In the genomic region with DNA sequence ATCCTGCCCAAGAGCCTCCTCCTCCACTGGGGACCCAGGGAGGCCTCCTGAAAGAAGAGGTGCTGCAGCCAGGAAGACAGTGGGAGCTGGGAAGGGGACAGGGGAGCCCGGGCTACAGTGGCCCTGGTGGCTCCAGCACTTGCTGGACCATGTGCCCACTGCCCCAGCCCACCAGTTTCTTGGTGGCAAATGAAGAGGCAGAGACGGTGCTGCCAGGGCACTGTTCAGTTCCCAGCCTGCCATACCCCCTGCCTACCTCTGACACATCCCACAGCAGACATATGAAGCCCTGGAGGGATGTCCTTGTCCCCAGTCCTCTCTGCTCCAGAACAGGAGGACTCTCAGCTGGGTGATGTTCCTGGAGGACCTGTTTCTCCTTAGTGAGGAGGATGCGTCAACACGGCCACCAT, we compare ENCODE assay signal across 22 cellular contexts. TPM values are rescaled to one million over a fixed set of nuclear protein-coding genes. Genes with fewer than 3 reads are reported as not detected.
A peak's percentile ranks its signal among the peaks of the same experiment; 100 is the strongest.
DNase-seq lines count a peak whose midpoint lies in the region; ATAC-seq and TF ChIP-seq lines count a peak whose summit lies in the region.
"Had no signal": no experiment of that assay in that cellular context is flagged by ENCODE, and none has a peak within 500 bp of the region (broad histone marks: within the 10 kb centered on the region; RNA-seq: fewer than 3 reads in every experiment).

No MANE protein-coding gene starts in this region.

- H3K4me3 ChIP-seq in SK-N-SH (ENCODE audit: low read depth in 2 of 2, low read length in 1 of 2) (no peak overlapping the region), Panc1 (ENCODE audit: low read depth in 2 of 2, low read length in 2 of 2) (no peak overlapping the region), stomach smooth muscle (ENCODE audit: low read length in 2 of 2) (peak overlapping the region in 1 of 2 donors; percentile 40)
- H3K4me3 ChIP-seq: BLaER1 treated with 17β-estradiol and CSF1 and Interleukin-3, amounts not matched to agents 10 nM and 100 nM; K562 had no signal

- no peak for TF ChIP-seq CTCF in SK-N-SH (IDR thresholded peaks at IDR 0.05)
- TF ChIP-seq CTCF in Panc1 (IDR thresholded peaks at IDR 0.05), result no peak

- H3K9ac ChIP-seq in SK-N-SH (no peak overlapping the region), stomach smooth muscle (ENCODE audit: low read length in 2 of 2) (peak overlapping the region; percentile 55 to 66)
- H3K9ac ChIP-seq: BLaER1 treated with 17β-estradiol and CSF1 and Interleukin-3, amounts not matched to agents 10 nM and 100 nM had no signal

- BruUV-seq in Panc1 (replicated peaks; lab: Mats Ljungman, UMichigan), result no TSS peak

- 96% methylated on average over 3 of the region's 4 CpGs for WGBS in SK-N-SH (ENCODE audit: low lambda C conversion rate)

- TF ChIP-seq RAD21 in SK-N-SH (IDR thresholded peaks at IDR 0.05; ENCODE audit: low read length), result no peak

- H3K4me2 ChIP-seq in SK-N-SH, result no peak overlapping the region
- H3K4me2 ChIP-seq: BLaER1 treated with 17β-estradiol and CSF1 and Interleukin-3, amounts not matched to agents 10 nM and 100 nM had no signal

- CTCF ChIA-PET in SK-N-SH (lab: Yijun Ruan, JAX) (interaction anchor here (6.6 to 8.0 kb wide), 2 partner anchors 21 to 62 kb away, joined by 58 to 71 read pairs; no protein-coding TSS in a partner anchor), Panc1 (lab: Charles Lee) (no interaction called here)

- peak; percentile 54 for DNase-seq in SK-N-SH
- DNase-seq in Panc1 (ENCODE audit: low read depth, low spot score), result no peak
- DNase-seq in islet precursor cell, result peak; percentile 37
- DNase-seq in NCI-H226, result no peak
- no peak for DNase-seq in HUDEP-2 (lab: John Stamatoyannopoulos, UW; ENCODE audit: unreplicated experiment in 76 of 76)
- DNase-seq: activated gamma-delta T cell; amniotic stem cell; kidney glomerular epithelial cell; mesendoderm; MV-4-11; NCI-H2081; NCI-H524; SHP77 treated with DMSO at 0.1 percent for 48 hours; stimulated activated naive CD8-positive, alpha-beta T cell treated with anti-CD3 and anti-CD28 coated beads, Interleukin-15, amount 100 ng/mL, for 72 hours; T-helper 17 cell had no signal

- no peaks in the 10 kb centered on the region for H3K9me2 ChIP-seq in SK-N-SH

- POLR2A ChIA-PET in SK-N-SH (lab: Yijun Ruan, JAX) (interaction anchor here (4.1 kb wide), 1 partner anchor 23 kb away, joined by 24 read pairs; no protein-coding TSS in a partner anchor), Panc1 (lab: Charles Lee) (no interaction called here)

- no peak for ATAC-seq in SK-N-SH treated with all-trans-retinoic acid at 6 μM for 48 hours
- ATAC-seq in Panc1, result no peak
- ATAC-seq in HG03378 (IDR thresholded peaks at IDR 0.05; ENCODE audit: unreplicated experiment), result no peak
- ATAC-seq: K562; stimulated activated naive CD8-positive, alpha-beta T cell treated with anti-CD3 and anti-CD28 coated beads, Interleukin-15, amount 100 ng/mL, for 72 hours; T-helper 17 cell had no signal

- peaks cover 6% of the 10 kb centered on the region for H3F3A ChIP-seq in SK-N-SH (replicated peaks; ENCODE audit: insufficient read depth)

- H3K9me3 ChIP-seq in SK-N-SH (no peaks in the 10 kb centered on the region), Panc1 (ENCODE audit: control insufficient read depth, insufficient read depth, low read depth, low read length) (no peaks in the 10 kb centered on the region), stomach smooth muscle (ENCODE audit: control insufficient read depth in 2 of 2, low read length in 2 of 2) (no peaks in the 10 kb centered on the region)
- H3K9me3 ChIP-seq: BLaER1 treated with 17β-estradiol and CSF1 and Interleukin-3, amounts not matched to agents 10 nM and 100 nM had no signal

- H3K27ac ChIP-seq in SK-N-SH (ENCODE audit: low read depth in 2 of 2, low read length in 1 of 2) (peak overlapping the region in 1 of 2 experiments; percentile 96; a peak in 2 of 4 replicates), Panc1 (ENCODE audit: low read length) (0 out of 2 replicates have a peak overlapping the region, but pooled peaks have one; percentile 23), stomach smooth muscle (ENCODE audit: low read length) (peak overlapping the region; percentile 94)
- H3K27ac ChIP-seq: BLaER1 treated with 17β-estradiol and CSF1 and Interleukin-3, amounts not matched to agents 10 nM and 100 nM; HL-60 had no signal

- H2AFZ ChIP-seq in SK-N-SH (ENCODE audit: low read depth), result no peak overlapping the region

- H3K4me1 ChIP-seq in SK-N-SH (ENCODE audit: control insufficient read depth in 1 of 2, insufficient read depth in 2 of 2, low read depth in 1 of 2, low read length in 1 of 2) (peaks cover 23 to 70% of the 10 kb centered on the region in 2 experiments), Panc1 (ENCODE audit: control insufficient read depth, insufficient read depth, low read length) (peaks cover 52% of the 10 kb centered on the region), stomach smooth muscle (ENCODE audit: control insufficient read depth, insufficient read depth, low read length) (peaks cover 58% of the 10 kb centered on the region)

- no peak for TF ChIP-seq EP300 in SK-N-SH (IDR thresholded peaks at IDR 0.05; ENCODE audit: borderline replicate concordance in 1 of 2, low read depth in 1 of 2, low read length in 1 of 2)

- H3K27me3 ChIP-seq in SK-N-SH (ENCODE audit: insufficient read depth), result no peaks in the 10 kb centered on the region
- H3K27me3 ChIP-seq in Panc1 (ENCODE audit: control insufficient read depth, insufficient read depth, low read length), result no peaks in the 10 kb centered on the region; the same call in 1 of the 2 replicates
- no peaks in the 10 kb centered on the region for H3K27me3 ChIP-seq in stomach smooth muscle (ENCODE audit: control insufficient read depth in 1 of 2, insufficient read depth in 2 of 2, low read length in 2 of 2)

- no peaks in the 10 kb centered on the region for H4K20me1 ChIP-seq in SK-N-SH (ENCODE audit: insufficient read depth)

- in situ Hi-C loops in Panc1 (cut with HindIII; ENCODE audit: low pct_unique_long_range_greater_than_20kb, low sequenced_read_pairs), result no loop called here

- H3K79me2 ChIP-seq in SK-N-SH (ENCODE audit: insufficient read depth), result no peaks in the 10 kb centered on the region

- H3K36me3 ChIP-seq in SK-N-SH (replicated peaks in 1 of 2; ENCODE audit: control insufficient read depth in 1 of 2, insufficient read depth in 2 of 2, low read length in 1 of 2), result no peaks in the 10 kb centered on the region
- H3K36me3 ChIP-seq in Panc1 (ENCODE audit: control insufficient read depth, insufficient read depth, low read length), result no peaks in the 10 kb centered on the region
- H3K36me3 ChIP-seq in stomach smooth muscle (ENCODE audit: control insufficient read depth in 2 of 2, insufficient read depth in 2 of 2, low read length in 2 of 2), result no peaks in the 10 kb centered on the region
- H3K36me3 ChIP-seq: BLaER1 treated with 17β-estradiol and CSF1 and Interleukin-3, amounts not matched to agents 10 nM and 100 nM had no signal

- intact Hi-C loops in Panc1 (cut with micrococcal nuclease; ENCODE audit: unreplicated experiment), result no loop called here

TF ChIP-seq in SK-N-SH, 30 proteins besides CTCF, POLR2A, EP300 and RAD21:
- TF ChIP-seq GABPA (IDR thresholded peaks at IDR 0.05; ENCODE audit: low read depth) (no peak), MXI1 (IDR thresholded peaks at IDR 0.05; ENCODE audit: low read depth, low read length) (no peak), RFX5 (IDR thresholded peaks at IDR 0.05; ENCODE audit: low read length) (no peak)

TF ChIP-seq in SK-N-SH treated with all-trans-retinoic acid at 6 μM for 48 hours, 23 proteins besides CTCF, POLR2A, EP300 and RAD21 (continues in another document):
- TF ChIP-seq TOX (CRISPR knock-in tag; IDR thresholded peaks at IDR 0.05; ENCODE audit: borderline replicate concordance), result no peak
- TF ChIP-seq, protein P1, sequence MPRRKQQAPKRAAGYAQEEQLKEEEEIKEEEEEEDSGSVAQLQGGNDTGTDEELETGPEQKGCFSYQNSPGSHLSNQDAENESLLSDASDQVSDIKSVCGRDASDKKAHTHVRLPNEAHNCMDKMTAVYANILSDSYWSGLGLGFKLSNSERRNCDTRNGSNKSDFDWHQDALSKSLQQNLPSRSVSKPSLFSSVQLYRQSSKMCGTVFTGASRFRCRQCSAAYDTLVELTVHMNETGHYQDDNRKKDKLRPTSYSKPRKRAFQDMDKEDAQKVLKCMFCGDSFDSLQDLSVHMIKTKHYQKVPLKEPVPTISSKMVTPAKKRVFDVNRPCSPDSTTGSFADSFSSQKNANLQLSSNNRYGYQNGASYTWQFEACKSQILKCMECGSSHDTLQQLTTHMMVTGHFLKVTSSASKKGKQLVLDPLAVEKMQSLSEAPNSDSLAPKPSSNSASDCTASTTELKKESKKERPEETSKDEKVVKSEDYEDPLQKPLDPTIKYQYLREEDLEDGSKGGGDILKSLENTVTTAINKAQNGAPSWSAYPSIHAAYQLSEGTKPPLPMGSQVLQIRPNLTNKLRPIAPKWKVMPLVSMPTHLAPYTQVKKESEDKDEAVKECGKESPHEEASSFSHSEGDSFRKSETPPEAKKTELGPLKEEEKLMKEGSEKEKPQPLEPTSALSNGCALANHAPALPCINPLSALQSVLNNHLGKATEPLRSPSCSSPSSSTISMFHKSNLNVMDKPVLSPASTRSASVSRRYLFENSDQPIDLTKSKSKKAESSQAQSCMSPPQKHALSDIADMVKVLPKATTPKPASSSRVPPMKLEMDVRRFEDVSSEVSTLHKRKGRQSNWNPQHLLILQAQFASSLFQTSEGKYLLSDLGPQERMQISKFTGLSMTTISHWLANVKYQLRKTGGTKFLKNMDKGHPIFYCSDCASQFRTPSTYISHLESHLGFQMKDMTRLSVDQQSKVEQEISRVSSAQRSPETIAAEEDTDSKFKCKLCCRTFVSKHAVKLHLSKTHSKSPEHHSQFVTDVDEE (CRISPR knock-in tag; IDR thresholded peaks at IDR 0.05), result no peak
- TF ChIP-seq OSR1 (CRISPR knock-in tag; IDR thresholded peaks at IDR 0.05), result no peak
- TF ChIP-seq ISL1 (CRISPR knock-in tag; IDR thresholded peaks at IDR 0.05), result no peak

RNA-seq across cellular contexts. Expression of a gene that starts 3.7 kb away (rescaled TPM):
- 21.2 and 27.9 TPM in 2 replicates for polyA plus RNA-seq in SK-N-SH (2012; rRNA removed)
- polyA plus RNA-seq in SK-N-SH (2012; cell fraction: cytosol; rRNA removed), result 9.2 and 16.3 TPM in 2 replicates
- polyA plus RNA-seq in SK-N-SH (2012; cell fraction: nucleus; rRNA removed), result 6.3 and 8.5 TPM in 2 replicates
- 17.6 TPM for total RNA-seq in Panc1 (2021; ENCODE audit: unreplicated experiment)
- 27.7 TPM for polyA plus RNA-seq in Panc1 (2012; ENCODE audit: insufficient read length)
- total RNA-seq: G401 had no signal

Comparison
In these comparisons a context has a peak if more than half of its experiments do, and no peak if none do; other contexts are left out.
1. DNase-seq: peak in SK-N-SH (single experiment) and islet precursor cell (single experiment); none in Panc1 (single experiment), NCI-H226 (single experiment) and HUDEP-2 (0 of 76).